Comparison of ENCODE assay signal across 1 cellular context in genomic region chr9:124496075-124496893, GRCh38.
TF ChIP-seq lines count a peak whose summit lies in the region.

No MANE protein-coding gene starts in this region.

TF ChIP-seq in SK-N-SH treated with all-trans-retinoic acid at 6 μM for 48 hours, 23 proteins besides CTCF, POLR2A, EP300 and RAD21 (continued from another document):
- TF ChIP-seq POU6F1 (CRISPR knock-in tag; IDR thresholded peaks at IDR 0.05; ENCODE audit: borderline replicate concordance, low read depth) (no peak), CREB5 (CRISPR knock-in tag; IDR thresholded peaks at IDR 0.05; ENCODE audit: low read depth) (no peak)
TF ChIP-seq in SK-N-SH treated with all-trans-retinoic acid at 6 μM for 48 hours: peak in this region for 0.
